In genomic region chr6:118709859-118710350, GRCh38 we compare ENCODE assay signal across 9 cellular contexts. TPM values are rescaled to one million over a fixed set of nuclear protein-coding genes. Genes with fewer than 3 reads are reported as not detected.
DNase-seq lines count a peak whose midpoint lies in the region; ATAC-seq and TF ChIP-seq lines count a peak whose summit lies in the region.
"Had no signal": no experiment of that assay in that cellular context is flagged by ENCODE, and none has a peak within 500 bp of the region (broad histone marks: within the 10 kb centered on the region; RNA-seq: fewer than 3 reads in every experiment).

No MANE protein-coding gene starts in this region.

- no peaks in the 10 kb centered on the region for H3K9me2 ChIP-seq in Loucy (replicated peaks; ENCODE audit: low read depth, low read length)

- H3K4me2 ChIP-seq in Loucy (ENCODE audit: low read depth, low read length, poor library complexity, severe bottlenecking), result peak overlapping the region; percentile 98

- WGBS in upper lobe of left lung, 2 donors, result 12 to 13% methylated on average over 3 of the region's 3 CpGs

- H3K27ac Mint-ChIP-seq in endothelial cell (ENCODE audit: unreplicated experiment), result peak overlapping the region; percentile 94

- H3K9me3 ChIP-seq in Loucy (ENCODE audit: insufficient read depth, low read depth, low read length) (no peaks in the 10 kb centered on the region), upper lobe of left lung (no peaks in the 10 kb centered on the region)

- H3K4me3 ChIP-seq in Loucy (ENCODE audit: low read length, poor library complexity, severe bottlenecking) (peak overlapping the region; percentile 74), upper lobe of left lung (peak overlapping the region in 3 of 4 donors; percentile 30 to 45 (median 43))

- peaks cover 25% of the 10 kb centered on the region for H4K20me1 ChIP-seq in Loucy (ENCODE audit: insufficient read depth, low read length, poor library complexity, severe bottlenecking)

- no peak for TF ChIP-seq POLR2A in upper lobe of left lung (IDR thresholded peaks at IDR 0.05)

- H3K36me3 Mint-ChIP-seq in endothelial cell (ENCODE audit: low read depth, unreplicated experiment), result no peaks in the 10 kb centered on the region

- peak overlapping the region; percentile 96 for H3K9ac ChIP-seq in Loucy (ENCODE audit: low read depth, low read length, poor library complexity, severe bottlenecking)

- H3K27ac ChIP-seq in upper lobe of left lung, result peak overlapping the region; percentile 66 to 83 (median 74)

- no peak for TF ChIP-seq CTCF in Loucy (conservative IDR thresholded peaks at IDR 0.05; ENCODE audit: low read length)
- no peak for TF ChIP-seq CTCF in endothelial cell (IDR thresholded peaks at IDR 0.05; ENCODE audit: unreplicated experiment)
- no peak for TF ChIP-seq CTCF in upper lobe of left lung (IDR thresholded peaks at IDR 0.05)

- ATAC-seq in GM21723 (IDR thresholded peaks at IDR 0.05; ENCODE audit: unreplicated experiment) (peak; percentile 89), upper lobe of left lung (ENCODE audit: low FRiP score in 2 of 2) (peak; percentile 54 to 80)

- peak; percentile 48 for DNase-seq in GM04504 (ENCODE audit: low read depth)
- peak; percentile 63 to 74 for DNase-seq in activated CD4-positive, alpha-beta T cell treated with anti-CD3 and anti-CD28 coated beads, Interleukin-2, amount 50 U/mL, for 48 hours
- peak; percentile 10 for DNase-seq in endothelial cell (ENCODE audit: low spot score)
- peak; percentile 67 for DNase-seq in non-pigmented ciliary epithelial cell (ENCODE audit: low read depth)
- peak in 1 of 2 donors; percentile 59 for DNase-seq in upper lobe of left lung
- DNase-seq in NCI-H1105 treated with DMSO at 0.1 percent for 48 hours (lab: John Stamatoyannopoulos, UW), result no peak

- no peaks in the 10 kb centered on the region for H3K36me3 ChIP-seq in Loucy (ENCODE audit: insufficient read depth, low read length)
- no peaks in the 10 kb centered on the region for H3K36me3 ChIP-seq in upper lobe of left lung

- no peak for TF ChIP-seq EP300 in upper lobe of left lung (IDR thresholded peaks at IDR 0.05)

- peaks cover 43% of the 10 kb centered on the region for H3K79me2 ChIP-seq in Loucy (ENCODE audit: insufficient read depth, low read length)

- H3F3A ChIP-seq in Loucy (ENCODE audit: low read depth), result peaks cover 4% of the 10 kb centered on the region; the same call in 1 of the 2 replicates

- no peaks in the 10 kb centered on the region for H3K27me3 ChIP-seq in Loucy (ENCODE audit: insufficient read depth, low read length, poor library complexity, severe bottlenecking)
- H3K27me3 ChIP-seq in upper lobe of left lung, result no peaks in the 10 kb centered on the region

- H3K4me1 ChIP-seq in Loucy (ENCODE audit: insufficient read depth, low read length, poor library complexity, severe bottlenecking) (peaks cover 69% of the 10 kb centered on the region), upper lobe of left lung (peaks cover 14 to 24% (median 21%) of the 10 kb centered on the region in 4 donors)

- peaks cover 34% of the 10 kb centered on the region for H3K4me1 Mint-ChIP-seq in endothelial cell (ENCODE audit: unreplicated experiment)

- no peak overlapping the region for H3K4me3 Mint-ChIP-seq in endothelial cell (ENCODE audit: unreplicated experiment)

- peaks cover 11% of the 10 kb centered on the region for H3K27me3 Mint-ChIP-seq in endothelial cell (ENCODE audit: unreplicated experiment)

- H3K9me3 Mint-ChIP-seq in endothelial cell (ENCODE audit: unreplicated experiment), result no peaks in the 10 kb centered on the region
- H3K9me3 Mint-ChIP-seq: dendritic cell treated with granulocyte-macrophage colony-stimulating factor and Interleukin-4, amounts not matched to agents 40 ng/mL and 50 ng/mL, for 4 days had no signal

- H2AFZ ChIP-seq in Loucy (ENCODE audit: low read length), result peak overlapping the region; percentile 76; the same call in 1 of the 2 replicates

RNA-seq across cellular contexts. Expression of gene CEP85L, which starts 58.5 kb away (rescaled TPM):
- 22.2 TPM for total RNA-seq in endothelial cell (ENCODE audit: unreplicated experiment)
- 10 to 100 TPM in 5 of 6 donors, 1 to 10 TPM in 1; 7.5 to 22.0 (median 13.0) TPM for total RNA-seq in upper lobe of left lung
